1 cellular context compared by ENCODE assay signal in genomic region chr1:224640018-224640417, GRCh38.
TF ChIP-seq lines count a peak whose summit lies in the region.

No MANE protein-coding gene starts in this region.

TF ChIP-seq in neural cell, 6 proteins besides CTCF, POLR2A, EP300 and RAD21 (continued from another document):
- TF ChIP-seq REST (IDR thresholded peaks at IDR 0.05; ENCODE audit: borderline replicate concordance), result no peak
